Comparison of ENCODE assay signal across 8 cellular contexts in genomic region chr2:102418421-102418961, GRCh38. TPM values are rescaled to one million over a fixed set of nuclear protein-coding genes. Genes with fewer than 3 reads are reported as not detected.
DNase-seq lines count a peak whose midpoint lies in the region; ATAC-seq and TF ChIP-seq lines count a peak whose summit lies in the region.

No MANE protein-coding gene starts in this region.

- H2AK9ac ChIP-seq in IMR-90 (replicated peaks; ENCODE audit: low read depth, low read length, poor library complexity) = no peak overlapping the region

- no peak overlapping the region for H4K8ac ChIP-seq in IMR-90 (ENCODE audit: low read depth in 2 of 2, low read length in 2 of 2)

- H3K9me3 ChIP-seq in IMR-90 (ENCODE audit: control insufficient read depth, insufficient read depth, low read length) = no peaks in the 10 kb centered on the region
- H3K9me3 ChIP-seq in HAP-1 = no peaks in the 10 kb centered on the region

- no peak overlapping the region for H2BK5ac ChIP-seq in IMR-90 (ENCODE audit: low read depth, low read length, poor library complexity, severe bottlenecking)

- H4K20me1 ChIP-seq in IMR-90 (ENCODE audit: insufficient read depth, low read length) = no peaks in the 10 kb centered on the region

- dilution Hi-C loops in IMR-90 (cut with HindIII; ENCODE audit: low sequenced_read_pairs, unreplicated experiment) = no loop called here

- H2BK20ac ChIP-seq in IMR-90 (ENCODE audit: low read depth, low read length) = no peak overlapping the region

- H3K36me3 Mint-ChIP-seq in WTC11 = peaks cover 5% of the 10 kb centered on the region; the same call in 1 of the 2 replicates

- POLR2A ChIA-PET in IMR-90 (lab: Charles Lee; ENCODE audit: unreplicated experiment) (no interaction called here), WTC11 (lab: Charles Lee) (no interaction called here)

- H2BK15ac ChIP-seq in IMR-90 (ENCODE audit: low read depth, low read length) = no peak overlapping the region

- WGBS in IMR-90 (ENCODE audit: extremely low coverage in 2 of 2, insufficient read length in 1 of 2), 2 experiments = no CpG with 5 or more reads among the region's 2 CpGs

- peaks cover 4% of the 10 kb centered on the region for H3K27me3 Mint-ChIP-seq in WTC11 (ENCODE audit: low read depth)

- H2BK120ac ChIP-seq in IMR-90 (ENCODE audit: low read depth, low read length) = no peak overlapping the region

- ATAC-seq in GM21529 (IDR thresholded peaks at IDR 0.05; ENCODE audit: unreplicated experiment) (peak; percentile 91), IMR-90 (ENCODE audit: low read depth) (no peak), WTC11 (no peak), Right ventricle myocardium superior (ENCODE audit: poor library complexity) (no peak)

- H3K4ac ChIP-seq in IMR-90 (ENCODE audit: low read depth, low read length) = no peak overlapping the region

- no peaks in the 10 kb centered on the region for H3K4me1 ChIP-seq in IMR-90 (ENCODE audit: control insufficient read depth, insufficient read depth, low read length)
- H3K4me1 ChIP-seq in HAP-1 = no peaks in the 10 kb centered on the region

- no peaks in the 10 kb centered on the region for H3K36me3 ChIP-seq in IMR-90 (ENCODE audit: control insufficient read depth, insufficient read depth, low read length)
- no peaks in the 10 kb centered on the region for H3K36me3 ChIP-seq in HAP-1 (replicated peaks)

- H3K23ac ChIP-seq in IMR-90 (ENCODE audit: low read depth, low read length) = no peak overlapping the region

- H2AFZ ChIP-seq in IMR-90 (replicated peaks; ENCODE audit: low read length, poor library complexity) = no peak overlapping the region

- no TSS peak for BruUV-seq in IMR-90 (replicated peaks; lab: Mats Ljungman, UMichigan)

- no peak for TF ChIP-seq RAD21 in IMR-90 (IDR thresholded peaks at IDR 0.05; ENCODE audit: low read length)

- no peaks in the 10 kb centered on the region for H3K4me1 Mint-ChIP-seq in WTC11

- H3K9ac ChIP-seq in IMR-90 (ENCODE audit: low read depth, low read length) = no peak overlapping the region

- DNase-seq in GM10266 (ENCODE audit: extremely low spot score) = peak; percentile 21
- DNase-seq in IMR-90 = peak; percentile 19
- DNase-seq in central memory CD4-positive, alpha-beta T cell = peak; percentile 59
- no peak for DNase-seq in 8988T
- no peak for DNase-seq in HAP-1 (ENCODE audit: low spot score in 2 of 2)
- DNase-seq in WTC11 (ENCODE audit: low spot score) = no peak
- DNase-seq in Right ventricle myocardium superior = no peak

- no peak overlapping the region for H4K5ac ChIP-seq in IMR-90 (ENCODE audit: low read depth, low read length)

- in situ Hi-C loops in IMR-90 (cut with MboI; ENCODE audit: low sequenced_read_pairs) = no loop called here
- in situ Hi-C loops in HAP-1 (cut with MboI; ENCODE audit: low sequenced_read_pairs) = no loop called here

- intact Hi-C loops in IMR-90 (cut with micrococcal nuclease) (no loop called here), Right ventricle myocardium superior (cut with DNase I) (no loop called here)

- H4K91ac ChIP-seq in IMR-90 (ENCODE audit: insufficient read depth, low read depth, low read length) = no peak overlapping the region

- H3K56ac ChIP-seq in IMR-90 (ENCODE audit: extremely low read depth, insufficient read depth, low read length) = no peak overlapping the region

- no peak overlapping the region for H3K14ac ChIP-seq in IMR-90 (replicated peaks; ENCODE audit: low read depth, low read length)

- no peak overlapping the region for H3K18ac ChIP-seq in IMR-90 (ENCODE audit: low read depth, low read length)

- CTCF ChIA-PET in IMR-90 (lab: Yijun Ruan, JAX) (interaction anchor here (1.3 kb wide), 1 partner anchor 12 kb away, joined by 3 read pairs; no protein-coding TSS in a partner anchor), WTC11 (lab: Charles Lee) (no interaction called here)

- no peak overlapping the region for H3K27ac ChIP-seq in IMR-90 (ENCODE audit: insufficient read depth, low read length)

- no peaks in the 10 kb centered on the region for H3K9me1 ChIP-seq in IMR-90 (ENCODE audit: insufficient read depth, low read length)

- H3K9me3 Mint-ChIP-seq in WTC11 = peaks cover 54% of the 10 kb centered on the region

- no peak overlapping the region for H3K4me2 ChIP-seq in IMR-90 (ENCODE audit: low read depth, low read length)

- TF ChIP-seq POLR2A in IMR-90 (IDR thresholded peaks at IDR 0.05; ENCODE audit: low read depth, low read length) = no peak

- no peak overlapping the region for H2AK5ac ChIP-seq in IMR-90 (ENCODE audit: low read depth, low read length)

- H3K4me3 ChIP-seq in IMR-90 (ENCODE audit: insufficient read depth, low read depth, low read length) = no peak overlapping the region
- H3K4me3 ChIP-seq in HAP-1 = no peak overlapping the region

- H3K27me3 ChIP-seq in IMR-90 (ENCODE audit: control insufficient read depth, insufficient read depth, low read length) = peaks cover 20% of the 10 kb centered on the region
- no peaks in the 10 kb centered on the region for H3K27me3 ChIP-seq in HAP-1 (ENCODE audit: low read depth)

- no peak overlapping the region for H3K27ac Mint-ChIP-seq in WTC11

- TF ChIP-seq CTCF in GM10266 (IDR thresholded peaks at IDR 0.05; ENCODE audit: control insufficient read depth, insufficient read depth, low read depth, missing control alignments) = no peak
- TF ChIP-seq CTCF in IMR-90 (conservative IDR thresholded peaks at IDR 0.05; ENCODE audit: low read depth, low read length) = no peak
- no peak for TF ChIP-seq CTCF in WTC11 (IDR thresholded peaks at IDR 0.05)

- H3K79me1 ChIP-seq in IMR-90 (ENCODE audit: low read depth in 1 of 2, low read length in 2 of 2) = no peaks in the 10 kb centered on the region

- H3K4me3 Mint-ChIP-seq in WTC11 = no peak overlapping the region

TF ChIP-seq in IMR-90, 13 proteins besides CTCF, POLR2A, EP300 and RAD21:
- TF ChIP-seq BHLHE40 (IDR thresholded peaks at IDR 0.05; ENCODE audit: low read depth, low read length) (no peak), CEBPB (IDR thresholded peaks at IDR 0.05; ENCODE audit: low read depth, low read length) (no peak), CHD1 (IDR thresholded peaks at IDR 0.05; ENCODE audit: low read depth, low read length) (no peak)
TF ChIP-seq in IMR-90: peak in this region for 0.

TF ChIP-seq in WTC11, 78 proteins besides CTCF, POLR2A, EP300 and RAD21:
- TF ChIP-seq FOXJ3 (CRISPR knock-in tag; IDR thresholded peaks at IDR 0.05; ENCODE audit: borderline replicate concordance) (no peak), ZMAT4 (CRISPR knock-in tag; IDR thresholded peaks at IDR 0.05) (no peak), ZNF281 (CRISPR knock-in tag; IDR thresholded peaks at IDR 0.05) (no peak), ZSCAN18 (CRISPR knock-in tag; IDR thresholded peaks at IDR 0.05) (no peak)

RNA-seq across cellular contexts. Expression of gene IL18RAP, which starts 4.5 kb away (rescaled TPM):
- total RNA-seq in IMR-90 (2012; rRNA removed) (not detected in 2 replicates), WTC11 (2021) (not detected in 3 replicates), Right ventricle myocardium superior (0.30 TPM)
- not detected in 2 replicates for polyA plus RNA-seq in IMR-90 (2012; rRNA removed)
- polyA plus RNA-seq in IMR-90 (2012; cell fraction: cytosol; rRNA removed) = not detected in 2 replicates
- polyA plus RNA-seq in IMR-90 (2012; cell fraction: nucleus; rRNA removed; ENCODE audit: low replicate concordance) = 0.03 TPM in 1 of 2 replicates, not detected in the other

RNA-seq across cellular contexts. Expression of gene SLC9A4, which starts 54.5 kb away (rescaled TPM):
- total RNA-seq in IMR-90 (2012; rRNA removed) = not detected in 2 replicates
- not detected in 2 replicates for polyA plus RNA-seq in IMR-90 (2012; rRNA removed)
- not detected in 2 replicates for polyA plus RNA-seq in IMR-90 (2012; cell fraction: cytosol; rRNA removed)
- not detected in 2 replicates for polyA plus RNA-seq in IMR-90 (2012; cell fraction: nucleus; rRNA removed; ENCODE audit: low replicate concordance)
- 0.09 to 0.11 TPM in 2 of 3 replicates, not detected in the other for total RNA-seq in WTC11 (2021)
- total RNA-seq in Right ventricle myocardium superior = not detected

Comparison
In these comparisons a context has a peak if more than half of its experiments do, and no peak if none do; other contexts are left out.
1. DNase-seq: peak in GM10266 (single experiment), IMR-90 (single experiment) and central memory CD4-positive, alpha-beta T cell (single experiment); none in 8988T (single experiment), HAP-1 (0 of 2), WTC11 (single experiment) and Right ventricle myocardium superior (single experiment).